In genomic region chr5:122948319-122948718, GRCh38 we compare ENCODE assay signal across 23 cellular contexts.
"Had no signal": no experiment of that assay in that cellular context is flagged by ENCODE, and none has a peak within 500 bp of the region (broad histone marks: within the 10 kb centered on the region; RNA-seq: fewer than 3 reads in every experiment).

No MANE protein-coding gene starts in this region.

- H3K4me2 ChIP-seq: hepatocyte had no signal

- H3K4me1 ChIP-seq: colonic mucosa, foreskin keratinocyte, left lung had no signal

- H3K4me3 ChIP-seq: colonic mucosa, esophagus squamous epithelium, gastroesophageal sphincter, heart left ventricle, hepatocyte, left lung, lower lobe of right lung, mucosa of descending colon had no signal

- H3K27me3 Mint-ChIP-seq: dendritic cell treated with granulocyte-macrophage colony-stimulating factor and Interleukin-4, amounts not matched to agents 40 ng/mL and 50 ng/mL, for 4 days; effector memory CD8-positive, alpha-beta T cell had no signal

- H3K27ac ChIP-seq: colonic mucosa, epithelial cell of prostate, esophagus squamous epithelium, foreskin keratinocyte, gastroesophageal sphincter, heart left ventricle, hepatocyte, left lung, lower lobe of right lung had no signal

- DNase-seq: colonic mucosa; cortex of kidney; effector CD8-positive, alpha-beta T cell; effector memory CD8-positive, alpha-beta T cell; endodermal cell; erythroblast; esophagus squamous epithelium; foreskin keratinocyte; heart left ventricle; hypothalamus; immature natural killer cell; left cardiac atrium; left lung; left ventricle myocardium superior; lower lobe of right lung; mesenchymal stem cell; mucosa of descending colon had no signal

- H3K9me3 Mint-ChIP-seq: dendritic cell treated with granulocyte-macrophage colony-stimulating factor and Interleukin-4, amounts not matched to agents 40 ng/mL and 50 ng/mL, for 4 days; effector memory CD8-positive, alpha-beta T cell; endodermal cell; immature natural killer cell; mesothelial cell of epicardium had no signal

- H3K9me3 ChIP-seq: colonic mucosa, esophagus squamous epithelium, gastroesophageal sphincter, heart left ventricle, left lung, lower lobe of right lung, mucosa of descending colon had no signal

- H3K27me3 ChIP-seq: colonic mucosa, esophagus squamous epithelium, foreskin keratinocyte, gastroesophageal sphincter, heart left ventricle, hepatocyte, left lung had no signal

- H3K27ac Mint-ChIP-seq: dendritic cell treated with granulocyte-macrophage colony-stimulating factor and Interleukin-4, amounts not matched to agents 40 ng/mL and 50 ng/mL, for 4 days; effector memory CD8-positive, alpha-beta T cell; endodermal cell; immature natural killer cell; mesothelial cell of epicardium had no signal

- H3K36me3 ChIP-seq: colonic mucosa, left lung had no signal

- H2AFZ ChIP-seq: hepatocyte had no signal

- ATAC-seq: effector memory CD8-positive, alpha-beta T cell; esophagus mucosa; foreskin keratinocyte; gastroesophageal sphincter; heart left ventricle; left cardiac atrium; left lung; left ventricle myocardium superior; lower lobe of right lung; mucosa of descending colon had no signal

- H3K4me3 Mint-ChIP-seq: dendritic cell treated with granulocyte-macrophage colony-stimulating factor and Interleukin-4, amounts not matched to agents 40 ng/mL and 50 ng/mL, for 4 days; effector memory CD8-positive, alpha-beta T cell; endodermal cell; immature natural killer cell; mesothelial cell of epicardium had no signal
